In the genomic region with DNA sequence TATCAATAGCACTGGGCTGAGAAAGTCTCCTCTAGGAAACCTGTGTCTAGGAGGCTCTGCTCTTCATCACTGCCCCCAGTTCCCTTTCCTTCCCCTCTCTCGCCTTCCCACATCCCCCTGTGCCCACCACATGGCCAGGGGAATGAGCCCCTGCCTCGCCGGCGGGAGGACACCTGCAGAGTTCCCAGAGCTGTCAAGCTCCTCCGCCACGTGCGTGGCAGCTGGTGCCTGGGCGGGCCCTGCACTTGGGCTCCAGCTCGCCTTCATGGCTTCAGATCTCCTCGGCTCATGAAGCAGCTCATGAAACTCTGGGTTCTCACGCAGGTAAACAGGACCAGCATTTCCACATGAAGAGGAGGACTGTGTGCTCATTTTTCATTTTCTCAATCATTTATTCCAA, we compare ENCODE assay signal across 17 cellular contexts.
"Had no signal": no experiment of that assay in that cellular context is flagged by ENCODE, and none has a peak within 500 bp of the region (broad histone marks: within the 10 kb centered on the region; RNA-seq: fewer than 3 reads in every experiment).

No MANE protein-coding gene starts in this region.

- H3K4me2 ChIP-seq: SK-N-SH had no signal

- H3K9me3 ChIP-seq: SK-N-SH had no signal

- H3K9ac ChIP-seq: SK-N-SH had no signal

- DNase-seq: KBM-7, MV-4-11, NCI-H1048, NCI-H1105, NCI-H1417, NCI-H1436 treated with DMSO at 0.1 percent for 48 hours, NCI-H1694, NCI-H187 treated with DMSO at 0.1 percent for 48 hours, NCI-H2029 treated with DMSO at 0.1 percent for 48 hours, NCI-H2227 treated with DMSO at 0.1 percent for 48 hours, NCI-H524, NCI-H69, NCI-H774, Right ventricle myocardium superior, RPMI8226, SK-N-SH, SW 1271 had no signal
